In genomic region chr17:2797226-2797625, GRCh38 we compare ENCODE assay signal across 18 cellular contexts. TPM values are rescaled to one million over a fixed set of nuclear protein-coding genes. Genes with fewer than 3 reads are reported as not detected.
DNase-seq lines count a peak whose midpoint lies in the region; ATAC-seq, FAIRE-seq and TF ChIP-seq lines count a peak whose summit lies in the region.
"Had no signal": no experiment of that assay in that cellular context is flagged by ENCODE, and none has a peak within 500 bp of the region (broad histone marks: within the 10 kb centered on the region; RNA-seq: fewer than 3 reads in every experiment).

No MANE protein-coding gene starts in this region.

- TF ChIP-seq RAD21 in H1 (IDR thresholded peaks at IDR 0.05 in 1 of 2, conservative IDR thresholded peaks at IDR 0.05 in 1 of 2; ENCODE audit: low read depth in 2 of 2, low read length in 2 of 2), result no peak

- H3K36me3 Mint-ChIP-seq in activated T-cell treated with anti-CD3 and anti-CD28 coated beads, Interleukin-2, amount 50 U/mL, for 72 hours (ENCODE audit: insufficient read depth in 2 of 2), result no peaks in the 10 kb centered on the region
- no peaks in the 10 kb centered on the region for H3K36me3 Mint-ChIP-seq in stimulated activated memory B cell treated with anti-CD40 and anti-IgM and Interleukin-4, amounts not matched to agents 10 μg/mL and 1 μg/mL and 100 μg/mL, for 72 hours
- H3K36me3 Mint-ChIP-seq: mesothelial cell of epicardium had no signal

- no peak for DNase-seq in activated T-cell treated with anti-CD3 and anti-CD28 coated beads, Interleukin-2, amount 50 U/mL, for 72 hours
- DNase-seq in activated T-cell treated with anti-CD3 and anti-CD28 coated beads, Interleukin-2, amount 50 U/mL, for 48 hours, result no peak
- peak; percentile 26 for DNase-seq in NB4 (ENCODE audit: low read depth)
- DNase-seq in H1 (ENCODE audit: low read depth in 1 of 2, low spot score in 2 of 2), result no peak
- no peak for DNase-seq in GM10266 (ENCODE audit: extremely low spot score)
- no peak for DNase-seq in HuH-7 (ENCODE audit: low spot score)
- no peak for DNase-seq in stimulated activated naive CD4-positive, alpha-beta T cell treated with Interleukin-2 at 50 U/mL for 16 hours (lab: John Stamatoyannopoulos, UW)
- DNase-seq: activated CD4-positive, alpha-beta T cell treated with anti-CD3 and anti-CD28 coated beads for 48 hours; BE2C; NCI-H2029 treated with DMSO at 0.1 percent for 48 hours; retina; stimulated activated CD4-positive, alpha-beta T cell treated with anti-CD3 and anti-CD28 coated beads, Interleukin-4, amount 100 ng/mL, for 24 hours; stimulated activated naive CD8-positive, alpha-beta T cell treated with anti-CD3 and anti-CD28 coated beads, Interleukin-15, amount 100 ng/mL, for 72 hours had no signal

- FAIRE-seq in H1 (lab: Jason Lieb, UNC), result no peak
- FAIRE-seq: colon, G401.6 had no signal

- no peaks in the 10 kb centered on the region for H3K9me3 ChIP-seq in H1 (ENCODE audit: insufficient read depth in 2 of 2, low read depth in 1 of 2, low read length in 1 of 2)
- H3K9me3 ChIP-seq: BE2C had no signal

- CTCF ChIA-PET in H1 (lab: Charles Lee; ENCODE audit: partially characterized antibody), result interaction anchor here (0.6 kb wide), 1 partner anchor 11 kb away, joined by 4 read pairs; no protein-coding TSS in a partner anchor

- no peak overlapping the region for H2AFZ ChIP-seq in H1 (ENCODE audit: low read length)

- H3K23ac ChIP-seq in H1 (ENCODE audit: insufficient read length), result no peak overlapping the region

- peak overlapping the region; percentile 47 to 81 for H3K4me3 Mint-ChIP-seq in activated T-cell treated with anti-CD3 and anti-CD28 coated beads, Interleukin-2, amount 50 U/mL, for 72 hours
- peak overlapping the region; percentile 83 for H3K4me3 Mint-ChIP-seq in stimulated activated memory B cell treated with anti-CD40 and anti-IgM and Interleukin-4, amounts not matched to agents 10 μg/mL and 1 μg/mL and 100 μg/mL, for 72 hours
- H3K4me3 Mint-ChIP-seq: mesothelial cell of epicardium had no signal

- no peak overlapping the region for H4K8ac ChIP-seq in H1 (ENCODE audit: extremely low read depth, insufficient read depth, low read length)

- H3K4me2 ChIP-seq in H1 (ENCODE audit: insufficient read depth in 1 of 2, low read depth in 2 of 2, low read length in 2 of 2), result no peak overlapping the region

- peaks cover 64% of the 10 kb centered on the region for H3K4me1 Mint-ChIP-seq in activated T-cell treated with anti-CD3 and anti-CD28 coated beads, Interleukin-2, amount 50 U/mL, for 72 hours (ENCODE audit: low read depth)
- H3K4me1 Mint-ChIP-seq in stimulated activated memory B cell treated with anti-CD40 and anti-IgM and Interleukin-4, amounts not matched to agents 10 μg/mL and 1 μg/mL and 100 μg/mL, for 72 hours, result peaks cover 72% of the 10 kb centered on the region
- H3K4me1 Mint-ChIP-seq: mesothelial cell of epicardium had no signal

- TF ChIP-seq EP300 in H1 (IDR thresholded peaks at IDR 0.05; ENCODE audit: borderline replicate concordance in 1 of 2, low read depth in 2 of 2, low read length in 2 of 2), result no peak

- TF ChIP-seq POLR2A in NB4 (IDR thresholded peaks at IDR 0.05; ENCODE audit: extremely low read depth, insufficient read length) (no peak), H1 (IDR thresholded peaks at IDR 0.05; ENCODE audit: control extremely low read depth in 1 of 2, low read depth in 2 of 2, low read length in 2 of 2) (no peak)

- peaks cover 0 to 8% (median 4%) of the 10 kb centered on the region in 4 experiments; a peak in 4 of 7 replicates for H3K4me1 ChIP-seq in H1 (replicated peaks in 1 of 4; ENCODE audit: control insufficient read depth in 3 of 4, insufficient read depth in 4 of 4, low read length in 3 of 4)
- H3K4me1 ChIP-seq: BE2C had no signal

- H2BK5ac ChIP-seq in H1 (ENCODE audit: low read depth, low read length), result no peak overlapping the region; the same call in 1 of the 2 replicates

- no peaks in the 10 kb centered on the region for H3K27me3 ChIP-seq in H1 (replicated peaks in 1 of 4; ENCODE audit: control insufficient read depth in 3 of 4, extremely low read depth in 1 of 4, insufficient read depth in 3 of 4, low read length in 3 of 4)
- H3K27me3 ChIP-seq: BE2C had no signal

- H3K27me3 Mint-ChIP-seq in activated T-cell treated with anti-CD3 and anti-CD28 coated beads, Interleukin-2, amount 50 U/mL, for 72 hours (ENCODE audit: low read depth), result peaks cover 54% of the 10 kb centered on the region
- no peaks in the 10 kb centered on the region for H3K27me3 Mint-ChIP-seq in stimulated activated memory B cell treated with anti-CD40 and anti-IgM and Interleukin-4, amounts not matched to agents 10 μg/mL and 1 μg/mL and 100 μg/mL, for 72 hours

- 0 out of 2 replicates have a peak overlapping the region, but pooled peaks have one; percentile 77 for H2BK12ac ChIP-seq in H1 (ENCODE audit: low read depth, low read length)

- no peak overlapping the region for H3K9ac ChIP-seq in H1 (replicated peaks in 1 of 4; ENCODE audit: extremely low read depth in 1 of 4, low read depth in 3 of 4, low read length in 3 of 4)

- H3K79me2 ChIP-seq in H1 (ENCODE audit: control insufficient read depth in 1 of 2, insufficient read depth in 2 of 2, low read length in 2 of 2), result no peaks in the 10 kb centered on the region

- peaks cover 0 to 9% of the 10 kb centered on the region in 2 experiments for H4K20me1 ChIP-seq in H1 (replicated peaks in 1 of 2; ENCODE audit: control insufficient read depth in 1 of 2, insufficient read depth in 2 of 2, low read length in 2 of 2)

- no peak overlapping the region for H4K91ac ChIP-seq in H1 (replicated peaks; ENCODE audit: insufficient read length, low read length)

- no peak overlapping the region for H2AK5ac ChIP-seq in H1 (ENCODE audit: low read depth, low read length)

- H3K56ac ChIP-seq in H1 (replicated peaks; ENCODE audit: insufficient read length, low read depth, low read length), result no peak overlapping the region

- no peak overlapping the region for H3K4ac ChIP-seq in H1 (replicated peaks; ENCODE audit: insufficient read length, low read depth, low read length)

- H2BK15ac ChIP-seq in H1 (ENCODE audit: low read length), result no peak overlapping the region

- no peak overlapping the region for H3K14ac ChIP-seq in H1 (ENCODE audit: insufficient read length)

- POLR2A ChIA-PET in H1 (lab: Charles Lee; ENCODE audit: partially characterized antibody), result interaction anchor here (0.9 to 1.2 kb wide), 2 partner anchors 55 to 77 kb away, joined by 3 read pairs; no protein-coding TSS in a partner anchor

- H3K9me3 Mint-ChIP-seq in activated T-cell treated with anti-CD3 and anti-CD28 coated beads, Interleukin-2, amount 50 U/mL, for 72 hours, result no peaks in the 10 kb centered on the region
- no peaks in the 10 kb centered on the region for H3K9me3 Mint-ChIP-seq in stimulated activated memory B cell treated with anti-CD40 and anti-IgM and Interleukin-4, amounts not matched to agents 10 μg/mL and 1 μg/mL and 100 μg/mL, for 72 hours
- H3K9me3 Mint-ChIP-seq: mesothelial cell of epicardium; stimulated activated naive CD8-positive, alpha-beta T cell treated with anti-CD3 and anti-CD28 coated beads, Interleukin-15, amount 100 ng/mL, for 72 hours had no signal

- H3K18ac ChIP-seq in H1 (ENCODE audit: extremely low read depth, low read length), result no peak overlapping the region

- H3K79me1 ChIP-seq in H1 (ENCODE audit: low read depth, low read length), result no peaks in the 10 kb centered on the region; the same call in 1 of the 2 replicates

- TF ChIP-seq CTCF in NB4 (IDR thresholded peaks at IDR 0.05; ENCODE audit: low read depth, low read length) (no peak), H1 (IDR thresholded peaks at IDR 0.05; ENCODE audit: control extremely low read depth in 1 of 3, insufficient read depth in 1 of 3, low read depth in 1 of 3, low read length in 3 of 3) (no peak), GM10266 (IDR thresholded peaks at IDR 0.05; ENCODE audit: control insufficient read depth, insufficient read depth, low read depth, missing control alignments) (no peak)

- WGBS in H1 (ENCODE audit: extremely low coverage in 1 of 2, insufficient coverage in 1 of 2, insufficient read length in 1 of 2, insufficient replicate concordance in 2 of 2, low coverage in 1 of 2, low lambda C conversion rate in 2 of 2, missing lambda C conversion rate in 1 of 2), 2 experiments, result 92% methylated on average over 6 of the region's 15 CpGs; no CpG with 5 or more reads in 1 of the 2 experiments

- H3K27ac Mint-ChIP-seq in activated T-cell treated with anti-CD3 and anti-CD28 coated beads, Interleukin-2, amount 50 U/mL, for 72 hours, result no peak overlapping the region
- peak overlapping the region; percentile 75 for H3K27ac Mint-ChIP-seq in stimulated activated memory B cell treated with anti-CD40 and anti-IgM and Interleukin-4, amounts not matched to agents 10 μg/mL and 1 μg/mL and 100 μg/mL, for 72 hours
- H3K27ac Mint-ChIP-seq: mesothelial cell of epicardium; stimulated activated naive CD8-positive, alpha-beta T cell treated with anti-CD3 and anti-CD28 coated beads, Interleukin-15, amount 100 ng/mL, for 72 hours had no signal

- no peaks in the 10 kb centered on the region for H3K23me2 ChIP-seq in H1 (ENCODE audit: low read depth, low read length)

- H3K4me3 ChIP-seq in NB4 (ENCODE audit: low read depth, low read length) (peak overlapping the region; percentile 66), H1 (ENCODE audit: extremely low read depth in 1 of 4, insufficient read depth in 2 of 4, low read depth in 3 of 4, low read length in 4 of 4) (no peak overlapping the region)

- no peak overlapping the region for H3K27ac ChIP-seq in H1 (ENCODE audit: low read depth, low read length)

- no peak for ATAC-seq in activated T-cell treated with anti-CD3 and anti-CD28 coated beads, Interleukin-2, amount 50 U/mL, for 72 hours (replicated peaks in 1 of 2)
- ATAC-seq in stimulated activated memory B cell treated with anti-CD40 and anti-IgM and Interleukin-4, amounts not matched to agents 10 μg/mL and 1 μg/mL and 100 μg/mL, for 72 hours, result no peak
- ATAC-seq: stimulated activated naive CD8-positive, alpha-beta T cell treated with anti-CD3 and anti-CD28 coated beads, Interleukin-15, amount 100 ng/mL, for 72 hours had no signal

- no peak overlapping the region for H2BK20ac ChIP-seq in H1 (ENCODE audit: low read length)

- H4K5ac ChIP-seq in H1 (ENCODE audit: insufficient read length, low read depth, low read length), result no peak overlapping the region

- no peaks in the 10 kb centered on the region for H3K36me3 ChIP-seq in H1 (ENCODE audit: control insufficient read depth in 2 of 4, insufficient read depth in 4 of 4, low read length in 3 of 4)
- H3K36me3 ChIP-seq: BE2C had no signal

- H2BK120ac ChIP-seq in H1 (replicated peaks; ENCODE audit: low read depth, low read length), result no peak overlapping the region

RNA-seq across cellular contexts. Expression of gene RAP1GAP2, which starts 1.0 kb away (rescaled TPM):
- total RNA-seq in activated T-cell treated with anti-CD3 and anti-CD28 coated beads, Interleukin-2, amount 50 U/mL, for 72 hours, result 1 to 10 TPM in 1 of 2 donors, under 1 TPM in 1; 0.50 to 3.1 TPM
- 63.4 and 63.8 TPM in 2 replicates for total RNA-seq in H1 (2021; fragmentation: NEBNext Ultra II Directional; extraction: Animal tissue kit (Norgen Biotek cat#: 25700))
- polyA plus RNA-seq in H1 (2011; rRNA removed), result 24.0 and 28.9 TPM in 2 replicates
- polyA plus RNA-seq in H1 (2011; cell fraction: cytosol; rRNA removed), result 25.1 TPM
- 165 TPM for polyA plus RNA-seq in H1 (2011; cell fraction: nucleus; rRNA removed)
- polyA plus RNA-seq in H1 (2012, experiment 1 of 2), result 26.1 to 39.5 TPM (median 30.8 TPM) in 4 replicates
- 16.1 TPM for polyA plus RNA-seq in H1 (2012, experiment 2 of 2)
- 22.5 TPM for polyA plus RNA-seq in H1 (2013, experiment 1 of 2)
- 22.8 TPM for polyA plus RNA-seq in H1 (2013, experiment 2 of 2)
- polyA minus RNA-seq in H1 (2011; rRNA and poly(A)+ RNA removed), result 27.1 and 37.8 TPM in 2 replicates
- polyA minus RNA-seq in H1 (2011; cell fraction: cytosol; rRNA and poly(A)+ RNA removed), result 18.9 TPM
- polyA minus RNA-seq in H1 (2011; cell fraction: nucleus; rRNA and poly(A)+ RNA removed), result 28.5 TPM

RNA-seq across cellular contexts. Expression of gene CCDC92B, which starts 47.8 kb away (rescaled TPM):
- under 1 TPM in 1 of 2 donors, not detected in 1; 0.14 TPM for total RNA-seq in activated T-cell treated with anti-CD3 and anti-CD28 coated beads, Interleukin-2, amount 50 U/mL, for 72 hours
- 11.9 and 12.1 TPM in 2 replicates for total RNA-seq in H1 (2021; fragmentation: NEBNext Ultra II Directional; extraction: Animal tissue kit (Norgen Biotek cat#: 25700))
- 5.5 and 9.0 TPM in 2 replicates for polyA plus RNA-seq in H1 (2011; rRNA removed)
- 5.5 TPM for polyA plus RNA-seq in H1 (2011; cell fraction: cytosol; rRNA removed)
- polyA plus RNA-seq in H1 (2011; cell fraction: nucleus; rRNA removed), result 11.0 TPM
- polyA plus RNA-seq in H1 (2012, experiment 1 of 2), result 9.2 to 11.7 TPM (median 11.1 TPM) in 4 replicates
- 12.5 TPM for polyA plus RNA-seq in H1 (2012, experiment 2 of 2)
- polyA plus RNA-seq in H1 (2013, experiment 1 of 2), result 8.5 TPM
- polyA plus RNA-seq in H1 (2013, experiment 2 of 2), result 8.3 TPM
- 4.7 and 10.4 TPM in 2 replicates for polyA minus RNA-seq in H1 (2011; rRNA and poly(A)+ RNA removed)
- 6.5 TPM for polyA minus RNA-seq in H1 (2011; cell fraction: cytosol; rRNA and poly(A)+ RNA removed)
- 4.9 TPM for polyA minus RNA-seq in H1 (2011; cell fraction: nucleus; rRNA and poly(A)+ RNA removed)
- total RNA-seq: H4 had no signal

Comparison
In these comparisons a context has a peak if more than half of its experiments do, and no peak if none do; other contexts are left out.
1. RNA of gene RAP1GAP2, which starts 1.0 kb away (total RNA-seq): 63.4 to 63.8 TPM in H1; 0.50 to 3.1 TPM in activated T-cell treated with anti-CD3 and anti-CD28 coated beads, Interleukin-2, amount 50 U/mL, for 72 hours; every median in the first group is over 10 times any median in the second.
2. RNA of gene CCDC92B, which starts 47.8 kb away (total RNA-seq): 11.9 to 12.1 TPM in H1; 0.14 TPM in activated T-cell treated with anti-CD3 and anti-CD28 coated beads, Interleukin-2, amount 50 U/mL, for 72 hours; every median in the first group is over 10 times any median in the second.